In genomic region chr10:86415583-86415982, GRCh38 we compare ENCODE assay signal across 19 cellular contexts. TPM values are rescaled to one million over a fixed set of nuclear protein-coding genes. Genes with fewer than 3 reads are reported as not detected.
DNase-seq lines count a peak whose midpoint lies in the region; ATAC-seq, FAIRE-seq and TF ChIP-seq lines count a peak whose summit lies in the region.
"Had no signal": no experiment of that assay in that cellular context is flagged by ENCODE, and none has a peak within 500 bp of the region (broad histone marks: within the 10 kb centered on the region; RNA-seq: fewer than 3 reads in every experiment).

No MANE protein-coding gene starts in this region.

- no peak for TF ChIP-seq EP300 in stomach (IDR thresholded peaks at IDR 0.05)

- 24 to 38% (median 26%) methylated on average over 5 of the region's 5 CpGs for WGBS in stomach, 5 donors

- H3K4me1 Mint-ChIP-seq in activated CD8-positive, alpha-beta T cell treated with anti-CD3 and anti-CD28 coated beads for 36 hours (ENCODE audit: low read depth) = peaks cover 53% of the 10 kb centered on the region
- peaks cover 54% of the 10 kb centered on the region for H3K4me1 Mint-ChIP-seq in activated CD8-positive, alpha-beta T cell treated with anti-CD3 and anti-CD28 coated beads, Interleukin-2, amount 10 ng/mL, durations not matched to agents 7 days and 5 days (ENCODE audit: low read depth)

- no peaks in the 10 kb centered on the region for H3K79me2 ChIP-seq in OCI-LY1 (ENCODE audit: insufficient read depth, low read length)

- H3K4me1 ChIP-seq in OCI-LY1 (ENCODE audit: insufficient read depth, low read length, severe bottlenecking) (peaks cover 72% of the 10 kb centered on the region), muscle layer of duodenum (ENCODE audit: control insufficient read depth in 1 of 2, insufficient read depth in 2 of 2, low read length in 2 of 2) (peaks cover 10 to 16% of the 10 kb centered on the region in 2 donors), stomach (peaks cover 7 to 48% (median 28%) of the 10 kb centered on the region in 4 donors)
- H3K4me1 ChIP-seq: Caco-2 had no signal

- H3K27ac ChIP-seq in OCI-LY1 (ENCODE audit: low read depth, low read length, poor library complexity, severe bottlenecking) (peak overlapping the region; percentile 44), muscle layer of duodenum (ENCODE audit: low read length) (peak overlapping the region; percentile 25), stomach (peak overlapping the region in 4 of 5 donors; percentile 18 to 61 (median 40))

- H3K27me3 Mint-ChIP-seq in activated CD8-positive, alpha-beta T cell treated with anti-CD3 and anti-CD28 coated beads for 36 hours = no peaks in the 10 kb centered on the region
- H3K27me3 Mint-ChIP-seq in activated CD8-positive, alpha-beta T cell treated with anti-CD3 and anti-CD28 coated beads, Interleukin-2, amount 10 ng/mL, durations not matched to agents 7 days and 5 days (ENCODE audit: low read depth) = no peaks in the 10 kb centered on the region

- no peaks in the 10 kb centered on the region for H3K9me2 ChIP-seq in OCI-LY1 (ENCODE audit: low read depth, low read length)

- no peak for DNase-seq in activated CD8-positive, alpha-beta T cell treated with anti-CD3 and anti-CD28 coated beads for 36 hours
- no peak for DNase-seq in activated CD8-positive, alpha-beta T cell treated with anti-CD3 and anti-CD28 coated beads, Interleukin-2, amount 10 ng/mL, durations not matched to agents 7 days and 5 days
- DNase-seq in stomach (no peak), GM19239 (ENCODE audit: insufficient read length, low spot score) (no peak)
- DNase-seq: Caco-2, DMS53, HFFc6, NCI-H1105 treated with DMSO at 0.1 percent for 48 hours, NCI-H187, NCI-H446 treated with DMSO at 0.1 percent for 48 hours, NCI-H774, SIG-M5 had no signal

- H3K9me3 Mint-ChIP-seq in activated CD8-positive, alpha-beta T cell treated with anti-CD3 and anti-CD28 coated beads for 36 hours = peaks cover 6% of the 10 kb centered on the region
- H3K9me3 Mint-ChIP-seq in activated CD8-positive, alpha-beta T cell treated with anti-CD3 and anti-CD28 coated beads, Interleukin-2, amount 10 ng/mL, durations not matched to agents 7 days and 5 days (ENCODE audit: insufficient read depth) = no peaks in the 10 kb centered on the region

- H3K36me3 ChIP-seq in OCI-LY1 (ENCODE audit: insufficient read depth, low read length) (0 out of 2 replicates have a peak, but pooled peaks cover 4% of the 10 kb centered on the region), muscle layer of duodenum (ENCODE audit: control insufficient read depth in 1 of 2, insufficient read depth in 2 of 2, low read length in 2 of 2) (no peaks in the 10 kb centered on the region), stomach (no peaks in the 10 kb centered on the region)

- peak overlapping the region; percentile 31 for H3K27ac Mint-ChIP-seq in activated CD8-positive, alpha-beta T cell treated with anti-CD3 and anti-CD28 coated beads for 36 hours
- H3K27ac Mint-ChIP-seq in activated CD8-positive, alpha-beta T cell treated with anti-CD3 and anti-CD28 coated beads, Interleukin-2, amount 10 ng/mL, durations not matched to agents 7 days and 5 days = no peak overlapping the region
- H3K27ac Mint-ChIP-seq: CD14-positive monocyte, HFFc6 had no signal

- intact Hi-C loops in activated CD8-positive, alpha-beta T cell treated with anti-CD3 and anti-CD28 coated beads for 36 hours (cut with micrococcal nuclease) = no loop called here
- intact Hi-C loops in stomach (cut with DNase I; ENCODE audit: low total_unique reads) = no loop called here

- no peak overlapping the region for H3K4me3 ChIP-seq in OCI-LY1 (ENCODE audit: low read depth, low read length, poor library complexity, severe bottlenecking)
- H3K4me3 ChIP-seq in muscle layer of duodenum (ENCODE audit: low read depth in 1 of 2, low read length in 2 of 2) = no peak overlapping the region
- H3K4me3 ChIP-seq in stomach = no peak overlapping the region

- H3K27me3 ChIP-seq in OCI-LY1 (ENCODE audit: insufficient read depth, low read length) = no peaks in the 10 kb centered on the region
- H3K27me3 ChIP-seq in muscle layer of duodenum (ENCODE audit: low read depth, low read length) = no peaks in the 10 kb centered on the region
- no peaks in the 10 kb centered on the region for H3K27me3 ChIP-seq in stomach

- H2AFZ ChIP-seq in OCI-LY1 (ENCODE audit: low read length) = no peak overlapping the region

- CTCF ChIA-PET in activated CD8-positive, alpha-beta T cell treated with anti-CD3 and anti-CD28 coated beads for 36 hours (lab: Charles Lee) = interaction anchor here (1.6 kb wide), 1 partner anchor 16 kb away, joined by 3 read pairs; no protein-coding TSS in a partner anchor
- CTCF ChIA-PET in activated CD8-positive, alpha-beta T cell treated with anti-CD3 and anti-CD28 coated beads, Interleukin-2, amount 10 ng/mL, durations not matched to agents 7 days and 5 days (lab: Charles Lee) = interaction anchor here (5.8 kb wide), 1 partner anchor 14 kb away, joined by 93 read pairs; no protein-coding TSS in a partner anchor

- FAIRE-seq in GM19239 (lab: Jason Lieb, UNC) = no peak
- FAIRE-seq: H1 had no signal

- TF ChIP-seq POLR2A in stomach (IDR thresholded peaks at IDR 0.05) = no peak

- no peak for ATAC-seq in activated CD8-positive, alpha-beta T cell treated with anti-CD3 and anti-CD28 coated beads for 36 hours
- ATAC-seq in activated CD8-positive, alpha-beta T cell treated with anti-CD3 and anti-CD28 coated beads, Interleukin-2, amount 10 ng/mL, durations not matched to agents 7 days and 5 days = no peak
- ATAC-seq in GM18520 (IDR thresholded peaks at IDR 0.05; ENCODE audit: unreplicated experiment) (no peak), GM21423 (IDR thresholded peaks at IDR 0.05; ENCODE audit: unreplicated experiment) (no peak)

- H3K9me3 ChIP-seq in OCI-LY1 (ENCODE audit: low read length) = peaks cover 3% of the 10 kb centered on the region
- H3K9me3 ChIP-seq in muscle layer of duodenum (ENCODE audit: control insufficient read depth in 1 of 2, low read length in 2 of 2) = no peaks in the 10 kb centered on the region
- H3K9me3 ChIP-seq in stomach = no peaks in the 10 kb centered on the region

- no peak for TF ChIP-seq CTCF in activated CD8-positive, alpha-beta T cell treated with anti-CD3 and anti-CD28 coated beads for 36 hours (IDR thresholded peaks at IDR 0.05)
- TF ChIP-seq CTCF in OCI-LY1 (IDR thresholded peaks at IDR 0.05; ENCODE audit: low read length) = no peak
- no peak for TF ChIP-seq CTCF in stomach (IDR thresholded peaks at IDR 0.05)

- H3K9ac ChIP-seq in OCI-LY1 (ENCODE audit: low read length) = no peak overlapping the region

- no peaks in the 10 kb centered on the region for H4K20me1 ChIP-seq in OCI-LY1 (ENCODE audit: insufficient read depth, low read length)

- POLR2A ChIA-PET in activated CD8-positive, alpha-beta T cell treated with anti-CD3 and anti-CD28 coated beads for 36 hours (lab: Charles Lee) = no interaction called here
- POLR2A ChIA-PET in activated CD8-positive, alpha-beta T cell treated with anti-CD3 and anti-CD28 coated beads, Interleukin-2, amount 10 ng/mL, durations not matched to agents 7 days and 5 days (lab: Charles Lee) = interaction anchor here (5.4 kb wide), 1 partner anchor 14 kb away, joined by 136 read pairs; no protein-coding TSS in a partner anchor

- no peak overlapping the region for H3K4me3 Mint-ChIP-seq in activated CD8-positive, alpha-beta T cell treated with anti-CD3 and anti-CD28 coated beads for 36 hours
- H3K4me3 Mint-ChIP-seq in activated CD8-positive, alpha-beta T cell treated with anti-CD3 and anti-CD28 coated beads, Interleukin-2, amount 10 ng/mL, durations not matched to agents 7 days and 5 days = no peak overlapping the region
- H3K4me3 Mint-ChIP-seq: CD14-positive monocyte, HFFc6 had no signal

- no peak overlapping the region for H3K4me2 ChIP-seq in OCI-LY1 (ENCODE audit: low read length)

- 0 out of 2 replicates have a peak, but pooled peaks cover 11% of the 10 kb centered on the region for H3F3A ChIP-seq in OCI-LY1 (ENCODE audit: insufficient read depth, low read length)

- H3K36me3 Mint-ChIP-seq in activated CD8-positive, alpha-beta T cell treated with anti-CD3 and anti-CD28 coated beads for 36 hours (ENCODE audit: low read depth) = peaks cover 8% of the 10 kb centered on the region
- peaks cover 6% of the 10 kb centered on the region for H3K36me3 Mint-ChIP-seq in activated CD8-positive, alpha-beta T cell treated with anti-CD3 and anti-CD28 coated beads, Interleukin-2, amount 10 ng/mL, durations not matched to agents 7 days and 5 days (ENCODE audit: low read depth)
- H3K36me3 Mint-ChIP-seq: CD14-positive monocyte had no signal

RNA-seq across cellular contexts. Expression of gene GRID1, which starts 49.0 kb away (rescaled TPM):
- total RNA-seq in activated CD8-positive, alpha-beta T cell treated with anti-CD3 and anti-CD28 coated beads for 36 hours = not detected
- not detected for total RNA-seq in activated CD8-positive, alpha-beta T cell treated with anti-CD3 and anti-CD28 coated beads, Interleukin-2, amount 10 ng/mL, durations not matched to agents 7 days and 5 days
- 1 to 10 TPM in 4 of 5 donors, not detected in 1; 1.0 to 8.5 (median 1.9) TPM for total RNA-seq in stomach
- under 1 TPM; 0.31 to 0.63 (median 0.50) TPM for polyA plus RNA-seq in stomach
- total RNA-seq: HFFc6, RPMI7951 had no signal
- polyA plus RNA-seq: CD14-positive monocyte had no signal
